Comparison of ENCODE assay signal across 7 cellular contexts in genomic region chr11:108654994-108655631, GRCh38. TPM values are rescaled to one million over a fixed set of nuclear protein-coding genes. Genes with fewer than 3 reads are reported as not detected.
A peak's percentile ranks its signal among the peaks of the same experiment; 100 is the strongest.
DNase-seq lines count a peak whose midpoint lies in the region; ATAC-seq, FAIRE-seq and TF ChIP-seq lines count a peak whose summit lies in the region.

No MANE protein-coding gene starts in this region.

- H3K9me3 ChIP-seq in OCI-LY3 (ENCODE audit: insufficient read depth, low read length) (no peaks in the 10 kb centered on the region), mammary epithelial cell (replicated peaks; ENCODE audit: insufficient read depth, low read length) (no peaks in the 10 kb centered on the region), HepG2 (ENCODE audit: low read length) (no peaks in the 10 kb centered on the region)

- peak overlapping the region; percentile 15; the same call in 1 of the 2 replicates for H3K4me2 ChIP-seq in OCI-LY3 (ENCODE audit: low read length)
- H3K4me2 ChIP-seq in mammary epithelial cell (ENCODE audit: insufficient read depth, low read depth, low read length): no peak overlapping the region
- no peak overlapping the region for H3K4me2 ChIP-seq in HepG2 (ENCODE audit: low read depth, low read length)

- H4K20me1 ChIP-seq in OCI-LY3 (ENCODE audit: insufficient read depth, low read length) (no peaks in the 10 kb centered on the region), mammary epithelial cell (ENCODE audit: insufficient read depth, low read length) (no peaks in the 10 kb centered on the region), HepG2 (ENCODE audit: insufficient read depth, low read length) (no peaks in the 10 kb centered on the region)

- H3K27me3 ChIP-seq in OCI-LY3 (ENCODE audit: low read depth, low read length) (no peaks in the 10 kb centered on the region), mammary epithelial cell (ENCODE audit: insufficient read depth, low read length) (no peaks in the 10 kb centered on the region), HepG2 (ENCODE audit: control insufficient read depth in 1 of 2, insufficient read depth in 2 of 2, low read length in 2 of 2) (no peaks in the 10 kb centered on the region)

- no peak; the same call in 1 of the 2 replicates for TF ChIP-seq RAD21 in HepG2 (CRISPR knock-in tag; IDR thresholded peaks at IDR 0.05)

- peak; percentile 44 for FAIRE-seq in HepG2 (lab: Jason Lieb, UNC)

- in situ Hi-C loops in mammary epithelial cell (cut with MboI; ENCODE audit: low sequenced_read_pairs in 2 of 2): loop anchor here (5.0 to 25.0 kb wide), 3 partner anchors 443 to 543 kb away; partner anchors contain the start of genes ACAT1 (in 2 of the 2), ATM (in 2 of the 2) and NPAT (in 2 of the 2)
- in situ Hi-C loops in HepG2 (cut with HindIII; ENCODE audit: extremely low pct_ligation_motif_present, low pct_unique_long_range_greater_than_20kb): loop anchor here (10.0 kb wide), 2 partner anchors 530 to 650 kb away; partner anchors contain the start of genes ACAT1 and CUL5

- TF ChIP-seq CTCF in HFFc6 (IDR thresholded peaks at IDR 0.05) (peak; percentile 90), OCI-LY3 (IDR thresholded peaks at IDR 0.05; ENCODE audit: low read depth, low read length) (peak; percentile 57), mammary epithelial cell (conservative IDR thresholded peaks at IDR 0.05 in 1 of 2, IDR thresholded peaks at IDR 0.05 in 1 of 2; ENCODE audit: extremely low read depth in 1 of 2, insufficient read depth in 1 of 2, low read depth in 1 of 2, low read length in 2 of 2) (peak; percentile 61 to 82), HepG2 (CRISPR knock-in tag; IDR thresholded peaks at IDR 0.05) (peak; percentile 73)

- no peaks in the 10 kb centered on the region; the same call in 1 of the 2 replicates for H3K27me3 Mint-ChIP-seq in HFFc6 (ENCODE audit: insufficient read depth)

- H3K9ac ChIP-seq in OCI-LY3 (ENCODE audit: low read length) (no peak overlapping the region), mammary epithelial cell (ENCODE audit: insufficient read depth, low read length) (no peak overlapping the region), HepG2 (ENCODE audit: insufficient read depth, low read depth, low read length) (no peak overlapping the region)

- WGBS in mammary epithelial cell (ENCODE audit: low coverage, missing lambda C conversion rate): 58% methylated on average over 5 of the region's 5 CpGs
- 16% methylated on average over 5 of the region's 5 CpGs for WGBS in HepG2 (ENCODE audit: low lambda C conversion rate)

- TF ChIP-seq POLR2A in HepG2 (IDR thresholded peaks at IDR 0.05; ENCODE audit: insufficient read depth in 1 of 2, low read depth in 2 of 2, low read length in 2 of 2): no peak

- BruUV-seq in mammary epithelial cell (replicated peaks; lab: Mats Ljungman, UMichigan) (no TSS peak), HepG2 (replicated peaks; lab: Mats Ljungman, UMichigan) (no TSS peak)

- CTCF ChIA-PET in mammary epithelial cell (lab: Charles Lee; ENCODE audit: low non-redundant PET) (interaction anchor here (0.7 kb wide), 1 partner anchor 536 kb away, joined by 3 read pairs; no protein-coding TSS in a partner anchor), HepG2 (lab: Yijun Ruan, JAX; ENCODE audit: low intra/inter-chr PET ratio, low total read pairs) (interaction anchor here (1.2 to 2.2 kb wide), 4 partner anchors 237 to 738 kb away, joined by 3 to 16 read pairs (median 4); no protein-coding TSS in a partner anchor)

- no peaks in the 10 kb centered on the region for H3K36me3 Mint-ChIP-seq in HFFc6 (ENCODE audit: low read depth)

- H3K4me3 ChIP-seq in OCI-LY3 (ENCODE audit: low read length): no peak overlapping the region
- H3K4me3 ChIP-seq in mammary epithelial cell (replicated peaks in 1 of 3; ENCODE audit: insufficient read depth in 1 of 3, low read depth in 2 of 3, low read length in 3 of 3): no peak overlapping the region
- H3K4me3 ChIP-seq in HepG2 (replicated peaks in 1 of 3; ENCODE audit: insufficient read depth in 1 of 3, low read depth in 2 of 3, low read length in 3 of 3): no peak overlapping the region

- H3K9me3 Mint-ChIP-seq in HFFc6: peaks cover 5% of the 10 kb centered on the region; the same call in 1 of the 2 replicates

- H2AFZ ChIP-seq in OCI-LY3 (ENCODE audit: low read depth, low read length): no peak overlapping the region
- no peak overlapping the region for H2AFZ ChIP-seq in mammary epithelial cell (ENCODE audit: low read depth, low read length)
- no peak overlapping the region for H2AFZ ChIP-seq in HepG2 (ENCODE audit: low read length)

- intact Hi-C loops in mammary epithelial cell (cut with micrococcal nuclease) (loop anchor here (1.0 to 2.0 kb wide), 3 partner anchors 216 to 656 kb away; no protein-coding TSS in a partner anchor), HepG2 (cut with micrococcal nuclease; ENCODE audit: unreplicated experiment) (loop anchor here (1.0 to 10.0 kb wide), 2 partner anchors 647 to 740 kb away; partner anchors contain the start of gene CUL5)

- H3K79me2 ChIP-seq in OCI-LY3 (ENCODE audit: low read length) (no peaks in the 10 kb centered on the region), mammary epithelial cell (ENCODE audit: insufficient read depth, low read length) (no peaks in the 10 kb centered on the region), HepG2 (ENCODE audit: insufficient read depth, low read length) (no peaks in the 10 kb centered on the region)

- DNase-seq in DMS53 treated with DMSO at 0.1 percent for 48 hours (lab: John Stamatoyannopoulos, UW; ENCODE audit: unreplicated experiment) (peak; percentile 65), HFFc6 (peak; percentile 47), mammary epithelial cell (peak; percentile 46), HepG2 (ENCODE audit: low spot score) (peak; percentile 43)

- no peak overlapping the region for H3K27ac ChIP-seq in OCI-LY3 (ENCODE audit: low read length)
- H3K27ac ChIP-seq in mammary epithelial cell (ENCODE audit: insufficient read depth, low read depth, low read length): no peak overlapping the region
- no peak overlapping the region for H3K27ac ChIP-seq in HepG2 (ENCODE audit: extremely low read length, insufficient read depth, low read length)

- dilution Hi-C loops in mammary epithelial cell (cut with HindIII; ENCODE audit: low sequenced_read_pairs): no loop called here

- H3K4me1 ChIP-seq in OCI-LY3 (ENCODE audit: low read length): peaks cover 14% of the 10 kb centered on the region
- no peaks in the 10 kb centered on the region for H3K4me1 ChIP-seq in mammary epithelial cell (ENCODE audit: insufficient read depth, low read length)
- no peaks in the 10 kb centered on the region for H3K4me1 ChIP-seq in HepG2 (ENCODE audit: insufficient read depth, low read length)

- TF ChIP-seq EP300 in HepG2 (IDR thresholded peaks at IDR 0.05; ENCODE audit: low read depth in 2 of 2, low read length in 2 of 2) (no peak), HepG2 (CRISPR knock-in tag; IDR thresholded peaks at IDR 0.05; ENCODE audit: borderline replicate concordance) (no peak)

- H3K36me3 ChIP-seq in OCI-LY3 (replicated peaks; ENCODE audit: low read depth, low read length) (no peaks in the 10 kb centered on the region), mammary epithelial cell (ENCODE audit: insufficient read depth, low read length) (no peaks in the 10 kb centered on the region), HepG2 (replicated peaks in 1 of 2; ENCODE audit: control insufficient read depth in 1 of 2, insufficient read depth in 2 of 2, low read length in 2 of 2) (no peaks in the 10 kb centered on the region)

- no peak overlapping the region for H3K4me3 Mint-ChIP-seq in HFFc6

- H3K4me1 Mint-ChIP-seq in HFFc6 (ENCODE audit: low read depth): peaks cover 10% of the 10 kb centered on the region; the same call in 1 of the 2 replicates

- H3K27ac Mint-ChIP-seq in HFFc6: no peak overlapping the region

- peak; percentile 78 for ATAC-seq in HepG2
- ATAC-seq in HG03457 (IDR thresholded peaks at IDR 0.05; ENCODE audit: unreplicated experiment): no peak
- ATAC-seq in HG02938 (IDR thresholded peaks at IDR 0.05; ENCODE audit: unreplicated experiment): no peak

- POLR2A ChIA-PET in HepG2 (lab: Yijun Ruan, JAX): no interaction called here

TF ChIP-seq in HepG2, 621 proteins besides CTCF, POLR2A, EP300 and RAD21 (continues in another document):
- TF ChIP-seq SMC3 (IDR thresholded peaks at IDR 0.05; ENCODE audit: low read length) (peak; percentile 63), SCMH1 (CRISPR knock-in tag; IDR thresholded peaks at IDR 0.05; ENCODE audit: borderline replicate concordance) (no peak), STAG1 (CRISPR knock-in tag; IDR thresholded peaks at IDR 0.05) (peak; percentile 86), ZNF782 (CRISPR knock-in tag; IDR thresholded peaks at IDR 0.05; ENCODE audit: borderline replicate concordance) (no peak), ZBTB7A (CRISPR knock-in tag; IDR thresholded peaks at IDR 0.05) (no peak), ZNF3 (CRISPR knock-in tag; IDR thresholded peaks at IDR 0.05) (peak; percentile 75; the same call in 1 of the 2 replicates), TBX3 (IDR thresholded peaks at IDR 0.05; ENCODE audit: borderline replicate concordance) (no peak)

RNA-seq across cellular contexts. Expression of gene DDX10, which starts 9.8 kb away (rescaled TPM):
- total RNA-seq in HFFc6 (2021; fragmentation: NEBNext Ultra II Directional; extraction: Animal tissue kit (Norgen Biotek cat#: 25700)): 10 to 100 TPM; 24.5 to 45.5 (median 33.5) TPM
- total RNA-seq in mammary epithelial cell: 10 to 100 TPM; 12.8 to 32.1 TPM
- polyA plus RNA-seq in mammary epithelial cell: 24.1 TPM
- polyA minus RNA-seq in mammary epithelial cell: 16.8 TPM
- total RNA-seq in HepG2 (2016; rRNA removed; fragmentation: Illumina TruSeq; extraction: Trizol): 32.0 and 39.5 TPM in 2 replicates
- 13.9 and 14.1 TPM in 2 replicates for total RNA-seq in HepG2 (2016; cell fraction: cytosol; rRNA removed; fragmentation: Illumina TruSeq; extraction: Trizol; ENCODE audit: low read depth)
- total RNA-seq in HepG2 (2016; cell fraction: insoluble cytoplasmic fraction; rRNA removed; fragmentation: Illumina TruSeq; extraction: Trizol): 30.8 and 44.2 TPM in 2 replicates
- 11.5 and 13.0 TPM in 2 replicates for total RNA-seq in HepG2 (2016; cell fraction: membrane; rRNA removed; fragmentation: Illumina TruSeq; extraction: Trizol)
- total RNA-seq in HepG2 (2016; cell fraction: nucleus; rRNA removed; fragmentation: Illumina TruSeq; extraction: Trizol): 34.9 and 40.5 TPM in 2 replicates
- 14.8 and 17.0 TPM in 2 replicates for polyA plus RNA-seq in HepG2 (2011; rRNA removed)
- 12.9 and 16.8 TPM in 2 replicates for polyA plus RNA-seq in HepG2 (2011; cell fraction: cytosol; rRNA removed)
- 8.6 and 10.4 TPM in 2 replicates for polyA plus RNA-seq in HepG2 (2011; cell fraction: nucleus; rRNA removed)
- 16.1 and 18.0 TPM in 2 replicates for polyA plus RNA-seq in HepG2 (2012)
- 3.0 and 3.8 TPM in 2 replicates for polyA plus RNA-seq in HepG2 (2016; cell fraction: cytosol; fragmentation: Illumina TruSeq; extraction: Trizol; ENCODE audit: low read depth)
- polyA plus RNA-seq in HepG2 (2016; cell fraction: insoluble cytoplasmic fraction; fragmentation: Illumina TruSeq; extraction: Trizol; ENCODE audit: low read depth): 36.3 and 43.6 TPM in 2 replicates
- polyA plus RNA-seq in HepG2 (2016; cell fraction: membrane; fragmentation: Illumina TruSeq; extraction: Trizol; ENCODE audit: low read depth): 4.9 and 7.2 TPM in 2 replicates
- polyA plus RNA-seq in HepG2 (2016; cell fraction: nucleus; fragmentation: Illumina TruSeq; extraction: Trizol; ENCODE audit: insufficient read depth, low read depth): 25.3 and 25.9 TPM in 2 replicates
- 24.0 and 24.2 TPM in 2 replicates for polyA minus RNA-seq in HepG2 (2011; rRNA and poly(A)+ RNA removed; ENCODE audit: low replicate concordance)
- polyA minus RNA-seq in HepG2 (2011; cell fraction: cytosol; rRNA and poly(A)+ RNA removed): 10.8 and 11.6 TPM in 2 replicates
- polyA minus RNA-seq in HepG2 (2011; cell fraction: nucleus; rRNA and poly(A)+ RNA removed): 38.8 and 40.5 TPM in 2 replicates
